Comparison of ENCODE assay signal across 1 cellular context in genomic region chr1:183731151-183731550, GRCh38.
TF ChIP-seq lines count a peak whose summit lies in the region.

No MANE protein-coding gene starts in this region.

TF ChIP-seq in GM12878, 131 proteins besides CTCF, POLR2A, EP300 and RAD21 (continued from another document):
- TF ChIP-seq ELK1 (IDR thresholded peaks at IDR 0.05; ENCODE audit: low read depth, low read length), result no peak
- no peak for TF ChIP-seq SP1 (IDR thresholded peaks at IDR 0.05; ENCODE audit: low read depth, low read length)
- no peak for TF ChIP-seq IKZF2 (IDR thresholded peaks at IDR 0.05)
- TF ChIP-seq TCF7 (IDR thresholded peaks at IDR 0.05; ENCODE audit: borderline replicate concordance), result no peak
- no peak for TF ChIP-seq SIX5 (IDR thresholded peaks at IDR 0.05; ENCODE audit: low read depth, low read length, severe bottlenecking)
- no peak for TF ChIP-seq SMC3 (IDR thresholded peaks at IDR 0.05; ENCODE audit: borderline replicate concordance, low read length)
- TF ChIP-seq USF1 (IDR thresholded peaks at IDR 0.05; ENCODE audit: borderline replicate concordance, extremely low read length, insufficient read depth, low read depth, low read length), result no peak
- TF ChIP-seq NR2C2 (IDR thresholded peaks at IDR 0.05; ENCODE audit: borderline replicate concordance, control insufficient read depth, insufficient read length, low read depth), result no peak
- no peak for TF ChIP-seq ZSCAN29 (IDR thresholded peaks at IDR 0.05)
TF ChIP-seq in GM12878: peak in this region for 0.
